ENCODE assay signal across 1 cellular context in genomic region chr19:43667524-43668405, GRCh38.
TF ChIP-seq lines count a peak whose summit lies in the region.

No MANE protein-coding gene starts in this region.

TF ChIP-seq in liver, 16 proteins besides CTCF, POLR2A, EP300 and RAD21 (continued from another document):
- TF ChIP-seq, protein P1, sequence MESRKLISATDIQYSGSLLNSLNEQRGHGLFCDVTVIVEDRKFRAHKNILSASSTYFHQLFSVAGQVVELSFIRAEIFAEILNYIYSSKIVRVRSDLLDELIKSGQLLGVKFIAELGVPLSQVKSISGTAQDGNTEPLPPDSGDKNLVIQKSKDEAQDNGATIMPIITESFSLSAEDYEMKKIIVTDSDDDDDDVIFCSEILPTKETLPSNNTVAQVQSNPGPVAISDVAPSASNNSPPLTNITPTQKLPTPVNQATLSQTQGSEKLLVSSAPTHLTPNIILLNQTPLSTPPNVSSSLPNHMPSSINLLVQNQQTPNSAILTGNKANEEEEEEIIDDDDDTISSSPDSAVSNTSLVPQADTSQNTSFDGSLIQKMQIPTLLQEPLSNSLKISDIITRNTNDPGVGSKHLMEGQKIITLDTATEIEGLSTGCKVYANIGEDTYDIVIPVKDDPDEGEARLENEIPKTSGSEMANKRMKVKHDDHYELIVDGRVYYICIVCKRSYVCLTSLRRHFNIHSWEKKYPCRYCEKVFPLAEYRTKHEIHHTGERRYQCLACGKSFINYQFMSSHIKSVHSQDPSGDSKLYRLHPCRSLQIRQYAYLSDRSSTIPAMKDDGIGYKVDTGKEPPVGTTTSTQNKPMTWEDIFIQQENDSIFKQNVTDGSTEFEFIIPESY (IDR thresholded peaks at IDR 0.05), result no peak
- TF ChIP-seq, protein P2, sequence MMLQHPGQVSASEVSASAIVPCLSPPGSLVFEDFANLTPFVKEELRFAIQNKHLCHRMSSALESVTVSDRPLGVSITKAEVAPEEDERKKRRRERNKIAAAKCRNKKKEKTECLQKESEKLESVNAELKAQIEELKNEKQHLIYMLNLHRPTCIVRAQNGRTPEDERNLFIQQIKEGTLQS (IDR thresholded peaks at IDR 0.05), result no peak
- TF ChIP-seq RXRA (IDR thresholded peaks at IDR 0.05) (no peak), HNF4A (conservative IDR thresholded peaks at IDR 0.05) (no peak), SP1 (IDR thresholded peaks at IDR 0.05) (no peak), REST (IDR thresholded peaks at IDR 0.05) (no peak), FOXA2 (IDR thresholded peaks at IDR 0.05) (no peak), NR2F2 (IDR thresholded peaks at IDR 0.05) (no peak), GABPA (IDR thresholded peaks at IDR 0.05 in 1 of 2, conservative IDR thresholded peaks at IDR 0.05 in 1 of 2) (no peak)
